ENCODE assay signal across 10 cellular contexts in genomic region chr4:185479507-185479971, GRCh38. TPM values are rescaled to one million over a fixed set of nuclear protein-coding genes. Genes with fewer than 3 reads are reported as not detected.
DNase-seq lines count a peak whose midpoint lies in the region; ATAC-seq and TF ChIP-seq lines count a peak whose summit lies in the region.
"Had no signal": no experiment of that assay in that cellular context is flagged by ENCODE, and none has a peak within 500 bp of the region (broad histone marks: within the 10 kb centered on the region; RNA-seq: fewer than 3 reads in every experiment).

No MANE protein-coding gene starts in this region.

- peak overlapping the region; percentile 60 for H3K27ac ChIP-seq in KMS-11

- DNase-seq in GM12865 (ENCODE audit: low read depth): peak; percentile 89
- no peak for DNase-seq in DMS 273 (lab: John Stamatoyannopoulos, UW; ENCODE audit: unreplicated experiment)
- no peak for DNase-seq in MG63
- DNase-seq in GF-D8 (lab: John Stamatoyannopoulos, UW): no peak
- no peak for DNase-seq in stimulated activated CD4-positive, alpha-beta T cell treated with anti-CD3 and anti-CD28 coated beads, Interleukin-12 subunit alpha, Interleukin-12 subunit beta, amount 100 ng/mL, for 4 hours
- DNase-seq: NCI-H526 had no signal

- peak overlapping the region; percentile 12; the same call in 1 of the 2 replicates for H3K9ac ChIP-seq in KMS-11

- H3K4me1 ChIP-seq in KMS-11 (ENCODE audit: low read depth, poor library complexity, severe bottlenecking): peaks cover 66% of the 10 kb centered on the region

- H3K4me2 ChIP-seq in KMS-11: peak overlapping the region; percentile 98

- peak overlapping the region; percentile 47; the same call in 1 of the 2 replicates for H2AFZ ChIP-seq in KMS-11 (ENCODE audit: low read depth)

- no peaks in the 10 kb centered on the region for H4K20me1 ChIP-seq in KMS-11 (ENCODE audit: insufficient read depth)

- H3K36me3 ChIP-seq in KMS-11 (ENCODE audit: insufficient read depth): no peaks in the 10 kb centered on the region
- H3K36me3 ChIP-seq in MG63: no peaks in the 10 kb centered on the region

- TF ChIP-seq CTCF in GM12865 (IDR thresholded peaks at IDR 0.05; ENCODE audit: insufficient read depth, low read depth, low read length, missing control alignments) (no peak), KMS-11 (conservative IDR thresholded peaks at IDR 0.05; ENCODE audit: low read depth, low read length) (no peak)

- ATAC-seq in GM19025 (IDR thresholded peaks at IDR 0.05; ENCODE audit: low read depth, unreplicated experiment) (peak; percentile 74), HG02759 (IDR thresholded peaks at IDR 0.05; ENCODE audit: unreplicated experiment) (peak; percentile 95)

- no peaks in the 10 kb centered on the region for H3K9me3 ChIP-seq in MG63

- H3K79me2 ChIP-seq in KMS-11 (ENCODE audit: insufficient read depth, low read depth): no peaks in the 10 kb centered on the region

- H3K27me3 ChIP-seq in KMS-11 (ENCODE audit: insufficient read depth, low read depth) (no peaks in the 10 kb centered on the region), MG63 (no peaks in the 10 kb centered on the region)

- H3K4me3 ChIP-seq in GM12865 (ENCODE audit: low read depth, low read length): peak overlapping the region; percentile 12
- H3K4me3 ChIP-seq in KMS-11 (IDR thresholded peaks at IDR 0.05; ENCODE audit: insufficient read depth, low read depth, low read length): no peak overlapping the region
- no peak overlapping the region for H3K4me3 ChIP-seq in MG63

RNA-seq across cellular contexts. Expression of gene CCDC110, which starts 8.0 kb away (rescaled TPM):
- not detected in 2 replicates for total RNA-seq in MG63 (2014; rRNA removed; shearing (Covaris generic); ENCODE audit: low replicate concordance)
- total RNA-seq: HT-29 had no signal

RNA-seq across cellular contexts. Expression of gene UFSP2, which starts 53.8 kb away (rescaled TPM):
- total RNA-seq in MG63 (2014; rRNA removed; shearing (Covaris generic); ENCODE audit: low replicate concordance): 12.2 and 19.9 TPM in 2 replicates

RNA-seq across cellular contexts. Expression of gene PDLIM3, which starts 55.8 kb away (rescaled TPM):
- 0.26 TPM in 1 of 2 replicates, not detected in the other for total RNA-seq in MG63 (2014; rRNA removed; shearing (Covaris generic); ENCODE audit: low replicate concordance)
- total RNA-seq: HT-29 had no signal
